In genomic region chr1:115764541-115764940, GRCh38 we compare ENCODE assay signal across 7 cellular contexts. TPM values are rescaled to one million over a fixed set of nuclear protein-coding genes. Genes with fewer than 3 reads are reported as not detected.
A peak's percentile ranks its signal among the peaks of the same experiment; 100 is the strongest.
DNase-seq lines count a peak whose midpoint lies in the region; ATAC-seq and TF ChIP-seq lines count a peak whose summit lies in the region.

No MANE protein-coding gene starts in this region.

- ATAC-seq in GM19452 (IDR thresholded peaks at IDR 0.05; ENCODE audit: unreplicated experiment): no peak

- WGBS in prostate gland: 11% methylated on average over 1 of the region's 1 CpG

- H3K27me3 ChIP-seq in GM06990 (replicated peaks; ENCODE audit: control insufficient read depth, insufficient read depth, low read length) (no peaks in the 10 kb centered on the region; the same call in 1 of the 2 replicates), prostate gland (replicated peaks; ENCODE audit: insufficient read depth) (no peaks in the 10 kb centered on the region), ascending aorta (no peaks in the 10 kb centered on the region)

- H3K4me1 ChIP-seq in prostate gland (replicated peaks) (no peaks in the 10 kb centered on the region), ascending aorta (peaks cover 0 to 3% of the 10 kb centered on the region in 2 donors)

- in situ Hi-C loops in GM13976 (cut with MboI; ENCODE audit: low sequenced_read_pairs, unreplicated experiment): loop anchor here (5.0 to 10.0 kb wide), 2 partner anchors 50 to 157 kb away; no protein-coding TSS in a partner anchor

- DNase-seq in GM06990 (ENCODE audit: extremely low read depth, insufficient read length) (no peak), NCI-H226 (peak; percentile 27), epithelial cell of esophagus (ENCODE audit: low read depth) (peak; percentile 46), prostate gland (ENCODE audit: low spot score) (no peak), ascending aorta (ENCODE audit: low spot score in 2 of 2) (no peak), GM13976 (ENCODE audit: low spot score) (no peak)

- peak; percentile 47 for TF ChIP-seq CTCF in GM06990 (IDR thresholded peaks at IDR 0.05; ENCODE audit: insufficient read depth, low read length, poor library complexity, severe bottlenecking)
- TF ChIP-seq CTCF in epithelial cell of esophagus (IDR thresholded peaks at IDR 0.05; ENCODE audit: insufficient read depth, low read depth, low read length, missing control alignments): peak; percentile 58
- peak in 3 of 4 experiments; percentile 7 to 51 (median 48) for TF ChIP-seq CTCF in prostate gland (IDR thresholded peaks at IDR 0.05)
- TF ChIP-seq CTCF in ascending aorta (IDR thresholded peaks at IDR 0.05): peak in 1 of 3 experiments; percentile 32
- no peak for TF ChIP-seq CTCF in GM13976 (IDR thresholded peaks at IDR 0.05; ENCODE audit: borderline replicate concordance, control extremely low read depth, extremely low read depth, insufficient read depth, missing control alignments)

- intact Hi-C loops in prostate gland (cut with DNase I): no loop called here
- intact Hi-C loops in ascending aorta (cut with DNase I): no loop called here

- H3K4me3 ChIP-seq in GM06990 (replicated peaks; ENCODE audit: low read depth, low read length): no peak overlapping the region
- no peak overlapping the region for H3K4me3 ChIP-seq in epithelial cell of esophagus (ENCODE audit: low read length)
- no peak overlapping the region for H3K4me3 ChIP-seq in prostate gland
- no peak overlapping the region for H3K4me3 ChIP-seq in ascending aorta

- no peak for TF ChIP-seq POLR2A in prostate gland (IDR thresholded peaks at IDR 0.05)

- H3K27ac ChIP-seq in prostate gland (no peak overlapping the region), ascending aorta (no peak overlapping the region)

- H3K9me3 ChIP-seq in prostate gland (no peaks in the 10 kb centered on the region), ascending aorta (no peaks in the 10 kb centered on the region)

- H3K36me3 ChIP-seq in GM06990 (ENCODE audit: control insufficient read depth, insufficient read depth, low read length) (no peaks in the 10 kb centered on the region), prostate gland (no peaks in the 10 kb centered on the region), ascending aorta (no peaks in the 10 kb centered on the region)

RNA-seq across cellular contexts. Expression of gene CASQ2, which starts 4.0 kb away (rescaled TPM):
- total RNA-seq in prostate gland (1 to 10 TPM; 6.4 to 6.6 TPM), ascending aorta (3.8 TPM)

Comparison
In these comparisons a context has a peak if more than half of its experiments do, and no peak if none do; other contexts are left out.
1. DNase-seq: peak in NCI-H226 (single experiment) and epithelial cell of esophagus (single experiment); none in GM06990 (single experiment), prostate gland (single experiment), ascending aorta (0 of 2) and GM13976 (single experiment).